9 cellular contexts compared by ENCODE assay signal in the genomic region with DNA sequence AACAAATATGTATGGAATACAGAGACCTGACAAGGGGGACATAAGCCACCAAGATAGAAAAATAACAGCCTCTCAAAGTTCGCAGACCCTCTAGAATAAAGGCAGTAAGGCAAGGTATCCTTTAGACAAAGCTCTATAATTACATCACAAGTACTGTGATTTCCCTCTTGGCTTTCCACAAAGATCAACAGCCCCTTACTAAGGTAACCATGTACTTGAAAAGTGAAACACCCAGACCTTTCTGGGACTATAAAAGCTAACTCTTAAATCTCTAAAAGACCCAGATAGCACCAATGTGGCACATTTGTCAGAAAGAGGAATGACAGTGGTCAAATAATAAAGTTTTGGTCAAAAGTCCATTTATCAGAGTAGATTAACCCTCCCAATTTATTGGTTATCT. TPM values are rescaled to one million over a fixed set of nuclear protein-coding genes. Genes with fewer than 3 reads are reported as not detected.
DNase-seq lines count a peak whose midpoint lies in the region; ATAC-seq and TF ChIP-seq lines count a peak whose summit lies in the region.
"Had no signal": no experiment of that assay in that cellular context is flagged by ENCODE, and none has a peak within 500 bp of the region (broad histone marks: within the 10 kb centered on the region; RNA-seq: fewer than 3 reads in every experiment).

No MANE protein-coding gene starts in this region.

- H3K4me1 ChIP-seq in PC-9 (replicated peaks; ENCODE audit: insufficient read depth) = peaks cover 29% of the 10 kb centered on the region
- peaks cover 29% of the 10 kb centered on the region for H3K4me1 ChIP-seq in smooth muscle cell (ENCODE audit: low read depth)
- peaks cover 5% of the 10 kb centered on the region for H3K4me1 ChIP-seq in prostate gland (replicated peaks)

- H3K27me3 ChIP-seq in PC-9 (ENCODE audit: insufficient read depth, low read depth) (no peaks in the 10 kb centered on the region), smooth muscle cell (ENCODE audit: low read depth) (no peaks in the 10 kb centered on the region), prostate gland (replicated peaks; ENCODE audit: insufficient read depth) (no peaks in the 10 kb centered on the region)

- TF ChIP-seq POLR2A in prostate gland (IDR thresholded peaks at IDR 0.05) = no peak

- CTCF ChIA-PET in PC-9 (lab: Charles Lee) = interaction anchor here (0.6 kb wide), 1 partner anchor 94 kb away, joined by 3 read pairs; no protein-coding TSS in a partner anchor

- peaks cover 54% of the 10 kb centered on the region for H3F3A ChIP-seq in PC-9 (ENCODE audit: insufficient read depth, low read depth)
- peaks cover 6% of the 10 kb centered on the region for H3F3A ChIP-seq in smooth muscle cell (ENCODE audit: low read depth)

- H3K4me3 ChIP-seq in PC-9 = no peak overlapping the region
- no peak overlapping the region for H3K4me3 ChIP-seq in smooth muscle cell
- H3K4me3 ChIP-seq in prostate gland = no peak overlapping the region

- peaks cover 91% of the 10 kb centered on the region for H4K20me1 ChIP-seq in PC-9 (ENCODE audit: insufficient read depth)
- peaks cover 100% of the 10 kb centered on the region for H4K20me1 ChIP-seq in smooth muscle cell (ENCODE audit: low read depth)

- H3K79me2 ChIP-seq in PC-9 (ENCODE audit: low read depth) (peaks cover 100% of the 10 kb centered on the region), smooth muscle cell (ENCODE audit: low read depth) (peaks cover 99% of the 10 kb centered on the region)

- POLR2A ChIA-PET in PC-9 (lab: Charles Lee; ENCODE audit: unreplicated experiment) = no interaction called here

- peaks cover 54% of the 10 kb centered on the region for H3K4me1 Mint-ChIP-seq in activated CD4-positive, alpha-beta T cell treated with anti-CD3 and anti-CD28 coated beads, Interleukin-2, amount 10 ng/mL, durations not matched to agents 24 days and 14 days

- H3K27ac Mint-ChIP-seq in activated CD4-positive, alpha-beta T cell treated with anti-CD3 and anti-CD28 coated beads, Interleukin-2, amount 10 ng/mL, durations not matched to agents 24 days and 14 days = peak overlapping the region; percentile 82

- DNase-seq in activated CD4-positive, alpha-beta T cell treated with anti-CD3 and anti-CD28 coated beads, Interleukin-2, amount 10 ng/mL, durations not matched to agents 24 days and 14 days = no peak
- DNase-seq in activated CD4-positive, alpha-beta T cell treated with anti-CD3 and anti-CD28 coated beads for 1 hour = no peak
- DNase-seq in PC-9 (no peak), smooth muscle cell (lab: John Stamatoyannopoulos, UW; ENCODE audit: unreplicated experiment) (no peak), T1000 (lab: John Stamatoyannopoulos, UW) (no peak), prostate gland (ENCODE audit: low spot score) (no peak)
- DNase-seq in activated CD4-positive, alpha-beta T cell treated with anti-CD3 and anti-CD28 coated beads, Interleukin-2, amount 50 U/mL, for 48 hours = no peak
- DNase-seq: activated CD4-positive, alpha-beta T cell treated with anti-CD3 and anti-CD28 coated beads, Interleukin-2, amount 50 U/mL, for 4 hours had no signal

- BruUV-seq in PC-9 (replicated peaks; lab: Mats Ljungman, UMichigan) = no TSS peak

- WGBS in smooth muscle cell (ENCODE audit: low lambda C conversion rate) = 84% methylated on average over 1 of the region's 1 CpG
- 78% methylated on average over 1 of the region's 1 CpG for WGBS in prostate gland

- no peaks in the 10 kb centered on the region for H3K27me3 Mint-ChIP-seq in activated CD4-positive, alpha-beta T cell treated with anti-CD3 and anti-CD28 coated beads, Interleukin-2, amount 10 ng/mL, durations not matched to agents 24 days and 14 days

- intact Hi-C loops in activated CD4-positive, alpha-beta T cell treated with anti-CD3 and anti-CD28 coated beads, Interleukin-2, amount 10 ng/mL, durations not matched to agents 24 days and 14 days (cut with micrococcal nuclease) = loop anchor here (2.0 to 10.0 kb wide), 5 partner anchors 15 to 859 kb away; no protein-coding TSS in a partner anchor
- intact Hi-C loops in PC-9 (cut with micrococcal nuclease; ENCODE audit: unreplicated experiment) = no loop called here
- intact Hi-C loops in prostate gland (cut with DNase I) = no loop called here

- H3K9me2 ChIP-seq in PC-9 (ENCODE audit: insufficient read depth) = no peaks in the 10 kb centered on the region

- peak overlapping the region; percentile 38 for H3K27ac ChIP-seq in PC-9
- H3K27ac ChIP-seq in smooth muscle cell (ENCODE audit: low read depth) = peak overlapping the region; percentile 80
- H3K27ac ChIP-seq in prostate gland = no peak overlapping the region

- H3K9me3 ChIP-seq in PC-9 (ENCODE audit: insufficient read depth, low read depth) (no peaks in the 10 kb centered on the region), smooth muscle cell (replicated peaks; ENCODE audit: low read depth) (no peaks in the 10 kb centered on the region), prostate gland (no peaks in the 10 kb centered on the region)

- no peaks in the 10 kb centered on the region for H3K9me3 Mint-ChIP-seq in activated CD4-positive, alpha-beta T cell treated with anti-CD3 and anti-CD28 coated beads, Interleukin-2, amount 10 ng/mL, durations not matched to agents 24 days and 14 days

- peak; percentile 23 for ATAC-seq in HG02623 (IDR thresholded peaks at IDR 0.05; ENCODE audit: unreplicated experiment)

- H3K4me3 Mint-ChIP-seq in activated CD4-positive, alpha-beta T cell treated with anti-CD3 and anti-CD28 coated beads, Interleukin-2, amount 10 ng/mL, durations not matched to agents 24 days and 14 days = peak overlapping the region; percentile 72

- peak overlapping the region; percentile 40 for H3K9ac ChIP-seq in smooth muscle cell (ENCODE audit: low read depth)

- no peak for TF ChIP-seq CTCF in PC-9 (conservative IDR thresholded peaks at IDR 0.05)
- no peak for TF ChIP-seq CTCF in smooth muscle cell (IDR thresholded peaks at IDR 0.05; ENCODE audit: borderline replicate concordance, insufficient read depth, poor library complexity, severe bottlenecking)
- TF ChIP-seq CTCF in prostate gland (IDR thresholded peaks at IDR 0.05) = no peak

- peaks cover 11% of the 10 kb centered on the region for H3K36me3 Mint-ChIP-seq in activated CD4-positive, alpha-beta T cell treated with anti-CD3 and anti-CD28 coated beads, Interleukin-2, amount 10 ng/mL, durations not matched to agents 24 days and 14 days (ENCODE audit: low read depth)

- H2AFZ ChIP-seq in PC-9 = no peak overlapping the region
- no peak overlapping the region for H2AFZ ChIP-seq in smooth muscle cell (ENCODE audit: low read depth)

- H3K36me3 ChIP-seq in PC-9 (ENCODE audit: low read depth) (peaks cover 31% of the 10 kb centered on the region), smooth muscle cell (ENCODE audit: low read depth) (no peaks in the 10 kb centered on the region), prostate gland (no peaks in the 10 kb centered on the region)

- H3K4me2 ChIP-seq in PC-9 (peak overlapping the region; percentile 23), smooth muscle cell (peak overlapping the region; percentile 57)

RNA-seq across cellular contexts. Expression of gene TBL1XR1, which starts 51.9 kb away (rescaled TPM):
- 160 and 178 TPM in 2 replicates for total RNA-seq in activated CD4-positive, alpha-beta T cell treated with anti-CD3 and anti-CD28 coated beads, Interleukin-2, amount 10 ng/mL, durations not matched to agents 24 days and 14 days
- total RNA-seq in PC-9 (2021) (232 and 243 TPM in 2 replicates), smooth muscle cell (115 and 223 TPM in 2 replicates), prostate gland (100 to 1,000 TPM in 1 of 2 donors, 10 to 100 TPM in 1; 75.8 to 156 TPM)
- 19.9 and 26.7 TPM in 2 replicates for polyA plus RNA-seq in smooth muscle cell

Comparison
In these comparisons a context has a peak if more than half of its experiments do, and no peak if none do; other contexts are left out.
1. H3K27ac ChIP-seq: peak in PC-9 (single experiment) and smooth muscle cell (single experiment); none in prostate gland (0 of 2).